23 cellular contexts compared by ENCODE assay signal in genomic region chr7:66348531-66348930, GRCh38.
A peak's percentile ranks its signal among the peaks of the same experiment; 100 is the strongest.
DNase-seq lines count a peak whose midpoint lies in the region; ATAC-seq and TF ChIP-seq lines count a peak whose summit lies in the region.
"Had no signal": no experiment of that assay in that cellular context is flagged by ENCODE, and none has a peak within 500 bp of the region (broad histone marks: within the 10 kb centered on the region; RNA-seq: fewer than 3 reads in every experiment).

No MANE protein-coding gene starts in this region.

- H3K27ac ChIP-seq in mammary epithelial cell (ENCODE audit: insufficient read depth, low read depth, low read length): peak overlapping the region; percentile 32
- H3K27ac ChIP-seq in breast epithelium: no peak overlapping the region
- peak overlapping the region in 3 of 4 donors; percentile 26 to 77 (median 76) for H3K27ac ChIP-seq in esophagus squamous epithelium
- H3K27ac ChIP-seq in neutrophil: peak overlapping the region; percentile 91
- peak overlapping the region; percentile 68 for H3K27ac ChIP-seq in upper lobe of right lung
- H3K27ac ChIP-seq: 22Rv1 had no signal

- H3K36me3 ChIP-seq in mammary epithelial cell (ENCODE audit: insufficient read depth, low read length): no peaks in the 10 kb centered on the region
- no peaks in the 10 kb centered on the region for H3K36me3 ChIP-seq in breast epithelium
- no peaks in the 10 kb centered on the region for H3K36me3 ChIP-seq in esophagus squamous epithelium
- no peaks in the 10 kb centered on the region for H3K36me3 ChIP-seq in neutrophil
- H3K36me3 ChIP-seq in upper lobe of right lung: no peaks in the 10 kb centered on the region

- peaks cover 40% of the 10 kb centered on the region for H3K79me2 ChIP-seq in mammary epithelial cell (ENCODE audit: insufficient read depth, low read length)

- ATAC-seq in upper lobe of right lung (no peak), HG03280 (IDR thresholded peaks at IDR 0.05; ENCODE audit: unreplicated experiment) (no peak)
- ATAC-seq: activated CD8-positive, alpha-beta T cell treated with anti-CD3 and anti-CD28 coated beads for 36 hours; effector memory CD8-positive, alpha-beta T cell had no signal

- DNase-seq in mammary epithelial cell: no peak
- no peak for DNase-seq in breast epithelium (ENCODE audit: low spot score in 2 of 2)
- no peak for DNase-seq in esophagus squamous epithelium (lab: John Stamatoyannopoulos, UW)
- no peak for DNase-seq in upper lobe of right lung
- DNase-seq in GM19238 (ENCODE audit: insufficient read length, low spot score): no peak
- DNase-seq in 8988T: no peak
- DNase-seq: activated CD8-positive, alpha-beta T cell treated with anti-CD3 and anti-CD28 coated beads for 36 hours; activated naive CD4-positive, alpha-beta T cell treated with anti-CD3 and anti-CD28 coated beads for 36 hours; activated T-cell treated with anti-CD3 and anti-CD28 coated beads, Interleukin-2, amount 50 U/mL, for 1 hour; anterior cingulate cortex; cerebellar nuclear complex; effector memory CD8-positive, alpha-beta T cell; foreskin fibroblast; hippocampal formation; Karpas-422; NCI-H1105; NCI-H2081; NCI-H446 treated with DMSO at 0.1 percent for 48 hours; NK-92 treated with Interleukin-12 subunit alpha and Interleukin-12 subunit beta, amount 100 ng/mL, for 24 hours; stimulated activated naive CD4-positive, alpha-beta T cell treated with Interleukin-2 at 50 U/mL for 16 hours had no signal

- H3K4me1 ChIP-seq in mammary epithelial cell (ENCODE audit: insufficient read depth, low read length) (peaks cover 34% of the 10 kb centered on the region), breast epithelium (no peaks in the 10 kb centered on the region), esophagus squamous epithelium (peaks cover 3 to 53% (median 40%) of the 10 kb centered on the region in 3 donors), neutrophil (ENCODE audit: control insufficient read depth in 1 of 2, insufficient read depth in 1 of 2, low read depth in 1 of 2, low read length in 1 of 2) (peaks cover 33% of the 10 kb centered on the region in 2 experiments), upper lobe of right lung (peaks cover 10% of the 10 kb centered on the region)

- H3K9me3 ChIP-seq in mammary epithelial cell (replicated peaks; ENCODE audit: insufficient read depth, low read length): no peaks in the 10 kb centered on the region
- no peaks in the 10 kb centered on the region for H3K9me3 ChIP-seq in breast epithelium
- no peaks in the 10 kb centered on the region for H3K9me3 ChIP-seq in esophagus squamous epithelium
- H3K9me3 ChIP-seq in neutrophil: no peaks in the 10 kb centered on the region
- no peaks in the 10 kb centered on the region for H3K9me3 ChIP-seq in upper lobe of right lung

- H3K27me3 ChIP-seq in mammary epithelial cell (ENCODE audit: insufficient read depth, low read length) (no peaks in the 10 kb centered on the region), breast epithelium (no peaks in the 10 kb centered on the region), esophagus squamous epithelium (no peaks in the 10 kb centered on the region), neutrophil (no peaks in the 10 kb centered on the region), upper lobe of right lung (no peaks in the 10 kb centered on the region)

- WGBS in mammary epithelial cell (ENCODE audit: low coverage, missing lambda C conversion rate): 15% methylated on average over 4 of the region's 4 CpGs
- 37 to 40% methylated on average over 4 of the region's 4 CpGs for WGBS in esophagus squamous epithelium, 2 donors

- CTCF ChIA-PET in mammary epithelial cell (lab: Charles Lee; ENCODE audit: low non-redundant PET): no interaction called here

- H3K4me3 ChIP-seq in mammary epithelial cell (replicated peaks in 1 of 3; ENCODE audit: insufficient read depth in 1 of 3, low read depth in 2 of 3, low read length in 3 of 3) (no peak overlapping the region), breast epithelium (no peak overlapping the region), esophagus squamous epithelium (no peak overlapping the region), neutrophil (ENCODE audit: low read depth in 1 of 2, low read length in 1 of 2) (peak overlapping the region; percentile 13 to 33), upper lobe of right lung (no peak overlapping the region)

- intact Hi-C loops in mammary epithelial cell (cut with micrococcal nuclease) (no loop called here), breast epithelium (cut with DNase I; ENCODE audit: low total_unique reads) (no loop called here), esophagus squamous epithelium (cut with DNase I) (no loop called here), upper lobe of right lung (cut with DNase I) (no loop called here)

- TF ChIP-seq CTCF in mammary epithelial cell (conservative IDR thresholded peaks at IDR 0.05 in 1 of 2, IDR thresholded peaks at IDR 0.05 in 1 of 2; ENCODE audit: extremely low read depth in 1 of 2, insufficient read depth in 1 of 2, low read depth in 1 of 2, low read length in 2 of 2) (no peak), breast epithelium (IDR thresholded peaks at IDR 0.05) (no peak), esophagus squamous epithelium (IDR thresholded peaks at IDR 0.05) (no peak), neutrophil (IDR thresholded peaks at IDR 0.05) (no peak), upper lobe of right lung (IDR thresholded peaks at IDR 0.05) (no peak)

- no peak for TF ChIP-seq POLR2A in breast epithelium (IDR thresholded peaks at IDR 0.05)
- no peak for TF ChIP-seq POLR2A in esophagus squamous epithelium (IDR thresholded peaks at IDR 0.05)

- in situ Hi-C loops in mammary epithelial cell (cut with MboI; ENCODE audit: low sequenced_read_pairs in 2 of 2): no loop called here

- H4K20me1 ChIP-seq in mammary epithelial cell (ENCODE audit: insufficient read depth, low read length): no peaks in the 10 kb centered on the region

- dilution Hi-C loops in mammary epithelial cell (cut with HindIII; ENCODE audit: low sequenced_read_pairs): no loop called here

- no peak overlapping the region for H3K9ac ChIP-seq in mammary epithelial cell (ENCODE audit: insufficient read depth, low read length)

- BruUV-seq in mammary epithelial cell (replicated peaks; lab: Mats Ljungman, UMichigan): no TSS peak

- H2AFZ ChIP-seq in mammary epithelial cell (ENCODE audit: low read depth, low read length): peak overlapping the region; percentile 6

- peak overlapping the region; percentile 52 for H3K4me2 ChIP-seq in mammary epithelial cell (ENCODE audit: insufficient read depth, low read depth, low read length)

Comparison
In these comparisons a context has a peak if more than half of its experiments do, and no peak if none do; other contexts are left out.
1. H3K27ac ChIP-seq: peak in mammary epithelial cell (single experiment), esophagus squamous epithelium (3 of 4), neutrophil (single experiment) and upper lobe of right lung (single experiment); none in breast epithelium (0 of 2).
2. H3K4me3 ChIP-seq: peak in neutrophil (2 of 2); none in mammary epithelial cell (0 of 3), breast epithelium (0 of 3), esophagus squamous epithelium (0 of 4) and upper lobe of right lung (single experiment).